Comparison of ENCODE assay signal across 8 cellular contexts in the genomic region with DNA sequence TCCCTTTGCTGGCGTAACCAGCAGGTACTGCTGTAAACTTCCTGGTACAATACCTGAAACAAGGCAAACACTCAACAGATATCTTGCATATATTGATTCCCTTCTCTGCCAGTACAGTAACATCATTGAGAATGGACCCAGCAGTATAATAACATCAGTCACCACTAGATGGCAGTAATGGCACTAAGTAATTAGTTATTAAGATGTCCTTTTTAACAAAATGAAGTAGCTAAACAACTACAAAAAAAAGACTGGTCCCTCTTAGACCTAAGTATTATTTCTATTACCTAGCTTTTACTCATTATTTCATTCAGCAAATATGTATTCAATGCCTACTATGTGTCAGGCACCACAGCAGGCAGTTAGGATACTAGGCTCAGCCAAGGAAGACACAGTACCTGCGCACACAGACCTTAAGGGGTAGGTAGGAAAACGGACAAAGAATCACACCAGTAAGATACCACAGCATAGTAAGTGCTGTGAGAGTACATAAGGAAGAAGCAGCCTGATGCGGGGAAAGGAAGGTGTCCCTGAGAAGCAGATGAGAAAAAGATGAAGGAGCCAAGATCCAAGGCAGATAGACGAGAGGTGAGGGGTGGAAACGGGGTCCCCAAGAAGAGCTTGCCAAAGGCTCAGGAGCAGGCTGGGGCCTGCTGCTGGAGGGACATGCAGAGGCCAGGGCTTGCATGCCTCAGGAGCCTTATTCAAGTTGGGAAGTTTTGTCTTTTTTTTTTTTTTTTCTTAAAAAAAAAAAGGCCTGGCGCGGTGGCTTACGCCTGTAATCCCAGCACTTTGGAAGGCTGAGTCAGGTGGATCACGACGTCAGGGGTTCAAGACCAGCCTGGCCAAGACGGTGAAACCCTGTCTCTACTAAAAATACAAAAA.
DNase-seq lines count a peak whose midpoint lies in the region; ATAC-seq and TF ChIP-seq lines count a peak whose summit lies in the region.

No MANE protein-coding gene starts in this region.

- H2BK120ac ChIP-seq in trophoblast cell (ENCODE audit: insufficient read depth, low read length, poor library complexity) = peak overlapping the region; percentile 2

- H2AK5ac ChIP-seq in trophoblast cell (ENCODE audit: low read length) = peak overlapping the region; percentile 23

- no peak overlapping the region for H3K23ac ChIP-seq in trophoblast cell (ENCODE audit: low read length)

- H2AFZ ChIP-seq in trophoblast cell (ENCODE audit: insufficient read depth, low read length, poor library complexity) = peak overlapping the region; percentile 17

- peak overlapping the region; percentile 2 for H3K9ac ChIP-seq in trophoblast cell (ENCODE audit: low read length)

- no peak overlapping the region for H4K12ac ChIP-seq in trophoblast cell (ENCODE audit: low read depth, low read length)

- H3K14ac ChIP-seq in trophoblast cell (ENCODE audit: low read length) = no peak overlapping the region

- peak; percentile 73 to 87 (median 78) for TF ChIP-seq CTCF in gastroesophageal sphincter (IDR thresholded peaks at IDR 0.05)

- ATAC-seq in GM18858 (IDR thresholded peaks at IDR 0.05; ENCODE audit: unreplicated experiment) (peak; percentile 76), HG03196 (IDR thresholded peaks at IDR 0.05; ENCODE audit: unreplicated experiment) (peak; percentile 83), gastroesophageal sphincter (peak; percentile 67), GM21723 (IDR thresholded peaks at IDR 0.05; ENCODE audit: unreplicated experiment) (no peak)
- ATAC-seq in activated T-cell treated with anti-CD3 and anti-CD28 coated beads, Interleukin-2, amount 50 U/mL, for 4 hours = peak; percentile 85

- H4K8ac ChIP-seq in trophoblast cell (ENCODE audit: low read depth, low read length) = peak overlapping the region; percentile 61

- H3K4ac ChIP-seq in trophoblast cell (ENCODE audit: low read depth, low read length) = no peak overlapping the region

- TF ChIP-seq EP300 in gastroesophageal sphincter (IDR thresholded peaks at IDR 0.05) = no peak

- H3K9me3 Mint-ChIP-seq in activated T-cell treated with anti-CD3 and anti-CD28 coated beads, Interleukin-2, amount 50 U/mL, for 4 hours = no peaks in the 10 kb centered on the region

- H3K79me1 ChIP-seq in trophoblast cell (ENCODE audit: low read length) = peaks cover 11% of the 10 kb centered on the region

- peaks cover 10% of the 10 kb centered on the region for H3K4me1 Mint-ChIP-seq in activated T-cell treated with anti-CD3 and anti-CD28 coated beads, Interleukin-2, amount 50 U/mL, for 4 hours (ENCODE audit: low read depth)

- H3K9me3 ChIP-seq in gastroesophageal sphincter = no peaks in the 10 kb centered on the region
- no peaks in the 10 kb centered on the region for H3K9me3 ChIP-seq in trophoblast cell (ENCODE audit: insufficient read depth, low read depth, low read length)

- H3K18ac ChIP-seq in trophoblast cell (ENCODE audit: low read length) = peak overlapping the region; percentile 37

- peak; percentile 60 for DNase-seq in COLO668 (lab: John Stamatoyannopoulos, UW; ENCODE audit: unreplicated experiment)
- DNase-seq in NCI-H345 (lab: John Stamatoyannopoulos, UW) = peak; percentile 81
- DNase-seq in activated T-cell treated with anti-CD3 and anti-CD28 coated beads, Interleukin-2, amount 50 U/mL, for 4 hours = no peak
- DNase-seq in trophoblast cell = peak; percentile 43 to 96

- H3K27ac ChIP-seq in gastroesophageal sphincter = peak overlapping the region; percentile 32 to 68 (median 62)
- peak overlapping the region; percentile 19 for H3K27ac ChIP-seq in trophoblast cell (ENCODE audit: low read depth, low read length)

- H4K91ac ChIP-seq in trophoblast cell (ENCODE audit: low read depth, low read length) = peak overlapping the region; percentile 43

- H3K4me1 ChIP-seq in gastroesophageal sphincter (peaks cover 0 to 30% (median 8%) of the 10 kb centered on the region in 3 donors), trophoblast cell (ENCODE audit: control insufficient read depth in 1 of 2, insufficient read depth in 2 of 2, low read length in 2 of 2) (peaks cover 7 to 9% of the 10 kb centered on the region in 2 experiments)

- no peak overlapping the region for H2BK5ac ChIP-seq in trophoblast cell (ENCODE audit: low read depth, low read length, poor library complexity)

- H2BK12ac ChIP-seq in trophoblast cell (ENCODE audit: low read length) = peak overlapping the region; percentile 69

- H3K27me3 Mint-ChIP-seq in activated T-cell treated with anti-CD3 and anti-CD28 coated beads, Interleukin-2, amount 50 U/mL, for 4 hours (ENCODE audit: low read depth) = no peaks in the 10 kb centered on the region

- H3K4me2 ChIP-seq in trophoblast cell (ENCODE audit: low read length) = no peak overlapping the region

- H3K4me3 Mint-ChIP-seq in activated T-cell treated with anti-CD3 and anti-CD28 coated beads, Interleukin-2, amount 50 U/mL, for 4 hours = no peak overlapping the region

- H3K36me3 ChIP-seq in gastroesophageal sphincter (no peaks in the 10 kb centered on the region), trophoblast cell (ENCODE audit: control insufficient read depth in 1 of 2, insufficient read depth in 2 of 2, low read length in 2 of 2) (no peaks in the 10 kb centered on the region)

- no peaks in the 10 kb centered on the region for H3K36me3 Mint-ChIP-seq in activated T-cell treated with anti-CD3 and anti-CD28 coated beads, Interleukin-2, amount 50 U/mL, for 4 hours (ENCODE audit: insufficient read depth)

- TF ChIP-seq POLR2A in gastroesophageal sphincter (IDR thresholded peaks at IDR 0.05) = no peak

- H3K27me3 ChIP-seq in gastroesophageal sphincter = no peaks in the 10 kb centered on the region
- no peaks in the 10 kb centered on the region for H3K27me3 ChIP-seq in trophoblast cell (ENCODE audit: insufficient read depth, low read length)

- H3K79me2 ChIP-seq in trophoblast cell (ENCODE audit: control insufficient read depth, insufficient read depth, low read length, poor library complexity) = peaks cover 4% of the 10 kb centered on the region

- H3K4me3 ChIP-seq in gastroesophageal sphincter (no peak overlapping the region), trophoblast cell (ENCODE audit: low read depth, low read length) (no peak overlapping the region)

- 56 to 61% methylated on average over 6 to 7 of the region's 12 CpGs for WGBS in gastroesophageal sphincter (ENCODE audit: low coverage in 1 of 2), 2 donors
- no CpG with 5 or more reads among the region's 12 CpGs for WGBS in trophoblast cell (ENCODE audit: extremely low coverage, insufficient coverage, insufficient read length)
